Comparison of ENCODE assay signal across 1 cellular context in genomic region chr4:138255917-138256597, GRCh38.
TF ChIP-seq lines count a peak whose summit lies in the region.

No MANE protein-coding gene starts in this region.

TF ChIP-seq in GM12878, 131 proteins besides CTCF, POLR2A, EP300 and RAD21:
- TF ChIP-seq SPI1 (IDR thresholded peaks at IDR 0.05; ENCODE audit: borderline replicate concordance, insufficient read depth, low read depth, low read length) (peak; percentile 33; the same call in 1 of the 2 replicates), MEF2A (IDR thresholded peaks at IDR 0.05; ENCODE audit: insufficient read depth, low read depth, low read length) (no peak)
- TF ChIP-seq, protein P1, sequence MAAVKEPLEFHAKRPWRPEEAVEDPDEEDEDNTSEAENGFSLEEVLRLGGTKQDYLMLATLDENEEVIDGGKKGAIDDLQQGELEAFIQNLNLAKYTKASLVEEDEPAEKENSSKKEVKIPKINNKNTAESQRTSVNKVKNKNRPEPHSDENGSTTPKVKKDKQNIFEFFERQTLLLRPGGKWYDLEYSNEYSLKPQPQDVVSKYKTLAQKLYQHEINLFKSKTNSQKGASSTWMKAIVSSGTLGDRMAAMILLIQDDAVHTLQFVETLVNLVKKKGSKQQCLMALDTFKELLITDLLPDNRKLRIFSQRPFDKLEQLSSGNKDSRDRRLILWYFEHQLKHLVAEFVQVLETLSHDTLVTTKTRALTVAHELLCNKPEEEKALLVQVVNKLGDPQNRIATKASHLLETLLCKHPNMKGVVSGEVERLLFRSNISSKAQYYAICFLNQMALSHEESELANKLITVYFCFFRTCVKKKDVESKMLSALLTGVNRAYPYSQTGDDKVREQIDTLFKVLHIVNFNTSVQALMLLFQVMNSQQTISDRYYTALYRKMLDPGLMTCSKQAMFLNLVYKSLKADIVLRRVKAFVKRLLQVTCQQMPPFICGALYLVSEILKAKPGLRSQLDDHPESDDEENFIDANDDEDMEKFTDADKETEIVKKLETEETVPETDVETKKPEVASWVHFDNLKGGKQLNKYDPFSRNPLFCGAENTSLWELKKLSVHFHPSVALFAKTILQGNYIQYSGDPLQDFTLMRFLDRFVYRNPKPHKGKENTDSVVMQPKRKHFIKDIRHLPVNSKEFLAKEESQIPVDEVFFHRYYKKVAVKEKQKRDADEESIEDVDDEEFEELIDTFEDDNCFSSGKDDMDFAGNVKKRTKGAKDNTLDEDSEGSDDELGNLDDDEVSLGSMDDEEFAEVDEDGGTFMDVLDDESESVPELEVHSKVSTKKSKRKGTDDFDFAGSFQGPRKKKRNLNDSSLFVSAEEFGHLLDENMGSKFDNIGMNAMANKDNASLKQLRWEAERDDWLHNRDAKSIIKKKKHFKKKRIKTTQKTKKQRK (IDR thresholded peaks at IDR 0.05; ENCODE audit: low read depth, low read length): no peak
